3 cellular contexts compared by ENCODE assay signal in the genomic region with DNA sequence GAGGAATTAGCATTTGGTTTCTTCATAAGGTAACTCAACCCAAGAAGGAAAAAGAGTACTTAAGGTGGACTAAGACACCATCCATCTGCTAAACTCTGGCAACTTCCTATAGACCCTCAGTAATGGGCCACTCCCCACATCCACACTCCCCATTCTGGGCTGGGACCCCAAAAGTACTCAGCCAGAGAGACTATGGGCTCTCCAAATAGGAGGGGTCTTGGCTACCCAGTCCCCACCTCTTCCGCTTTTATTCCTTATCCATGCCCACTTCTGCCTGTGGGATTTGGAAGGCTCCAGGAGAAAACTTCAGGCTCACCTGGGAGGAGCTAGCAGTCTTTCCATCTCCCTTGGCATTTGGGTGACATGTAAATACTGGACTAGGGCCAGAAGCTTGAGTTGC.
"Had no signal": no experiment of that assay in that cellular context is flagged by ENCODE, and none has a peak within 500 bp of the region (broad histone marks: within the 10 kb centered on the region; RNA-seq: fewer than 3 reads in every experiment).

No MANE protein-coding gene starts in this region.

- DNase-seq: GDM1, GF-D8 had no signal

- H3K4me3 ChIP-seq: GM12878 had no signal
